15 cellular contexts compared by ENCODE assay signal in genomic region chr22:49930128-49930527, GRCh38. TPM values are rescaled to one million over a fixed set of nuclear protein-coding genes. Genes with fewer than 3 reads are reported as not detected.
A peak's percentile ranks its signal among the peaks of the same experiment; 100 is the strongest.
DNase-seq lines count a peak whose midpoint lies in the region; ATAC-seq and TF ChIP-seq lines count a peak whose summit lies in the region.
"Had no signal": no experiment of that assay in that cellular context is flagged by ENCODE, and none has a peak within 500 bp of the region (broad histone marks: within the 10 kb centered on the region; RNA-seq: fewer than 3 reads in every experiment).

No MANE protein-coding gene starts in this region.

- no peak overlapping the region for H3K27ac Mint-ChIP-seq in activated CD4-positive, alpha-beta T cell treated with anti-CD3 and anti-CD28 coated beads for 36 hours
- no peak overlapping the region for H3K27ac Mint-ChIP-seq in stimulated activated naive CD8-positive, alpha-beta T cell treated with anti-CD3 and anti-CD28 coated beads, Interleukin-15, amount 100 ng/mL, for 72 hours
- H3K27ac Mint-ChIP-seq: H9 had no signal

- no peak overlapping the region for H2AFZ ChIP-seq in OCI-LY1 (ENCODE audit: low read length)

- ATAC-seq in activated CD4-positive, alpha-beta T cell treated with anti-CD3 and anti-CD28 coated beads for 36 hours = no peak
- ATAC-seq in left lobe of liver (no peak), GM19324 (IDR thresholded peaks at IDR 0.05; ENCODE audit: low FRiP score, unreplicated experiment) (no peak), GM19463 (IDR thresholded peaks at IDR 0.05; ENCODE audit: unreplicated experiment) (no peak)
- no peak for ATAC-seq in stimulated activated naive CD8-positive, alpha-beta T cell treated with anti-CD3 and anti-CD28 coated beads, Interleukin-15, amount 100 ng/mL, for 72 hours

- H3K79me2 ChIP-seq in OCI-LY1 (ENCODE audit: insufficient read depth, low read length) = no peaks in the 10 kb centered on the region

- H3K9me2 ChIP-seq in OCI-LY1 (ENCODE audit: low read depth, low read length) = no peaks in the 10 kb centered on the region

- peaks cover 4% of the 10 kb centered on the region; the same call in 1 of the 2 replicates for H3K36me3 ChIP-seq in OCI-LY1 (ENCODE audit: insufficient read depth, low read length)
- H3K36me3 ChIP-seq: transverse colon had no signal

- no peak for TF ChIP-seq CTCF in OCI-LY1 (IDR thresholded peaks at IDR 0.05; ENCODE audit: low read length)

- H3K36me3 Mint-ChIP-seq in activated CD4-positive, alpha-beta T cell treated with anti-CD3 and anti-CD28 coated beads for 36 hours (ENCODE audit: low read depth) = peaks cover 9% of the 10 kb centered on the region

- H3K9ac ChIP-seq in OCI-LY1 (ENCODE audit: low read length) = no peak overlapping the region; the same call in 1 of the 2 replicates

- peaks cover 38% of the 10 kb centered on the region for H3K4me1 ChIP-seq in OCI-LY1 (ENCODE audit: insufficient read depth, low read length, severe bottlenecking)

- no peaks in the 10 kb centered on the region for H3K27me3 ChIP-seq in OCI-LY1 (ENCODE audit: insufficient read depth, low read length)

- no peaks in the 10 kb centered on the region for H3K9me3 Mint-ChIP-seq in activated CD4-positive, alpha-beta T cell treated with anti-CD3 and anti-CD28 coated beads for 36 hours (ENCODE audit: low read depth)
- no peaks in the 10 kb centered on the region for H3K9me3 Mint-ChIP-seq in stimulated activated naive CD8-positive, alpha-beta T cell treated with anti-CD3 and anti-CD28 coated beads, Interleukin-15, amount 100 ng/mL, for 72 hours
- H3K9me3 Mint-ChIP-seq: H9 had no signal

- intact Hi-C loops in activated CD4-positive, alpha-beta T cell treated with anti-CD3 and anti-CD28 coated beads for 36 hours (cut with DNase I, micrococcal nuclease) = loop anchor here in 1 of 2 experiments (5.0 to 10.0 kb wide), 2 partner anchors 87 to 265 kb away; no protein-coding TSS in a partner anchor

- H4K20me1 ChIP-seq in OCI-LY1 (ENCODE audit: insufficient read depth, low read length) = no peaks in the 10 kb centered on the region

- H3K4me1 Mint-ChIP-seq in activated CD4-positive, alpha-beta T cell treated with anti-CD3 and anti-CD28 coated beads for 36 hours = peaks cover 51% of the 10 kb centered on the region
- H3K4me1 Mint-ChIP-seq in stimulated activated naive CD8-positive, alpha-beta T cell treated with anti-CD3 and anti-CD28 coated beads, Interleukin-15, amount 100 ng/mL, for 72 hours = peaks cover 64% of the 10 kb centered on the region

- H3K4me3 Mint-ChIP-seq in activated CD4-positive, alpha-beta T cell treated with anti-CD3 and anti-CD28 coated beads for 36 hours = no peak overlapping the region
- H3K4me3 Mint-ChIP-seq in stimulated activated naive CD8-positive, alpha-beta T cell treated with anti-CD3 and anti-CD28 coated beads, Interleukin-15, amount 100 ng/mL, for 72 hours = peak overlapping the region; percentile 19 to 53

- peaks cover 9% of the 10 kb centered on the region for H3F3A ChIP-seq in OCI-LY1 (ENCODE audit: insufficient read depth, low read length)

- no peak overlapping the region for H3K4me3 ChIP-seq in OCI-LY1 (ENCODE audit: low read depth, low read length, poor library complexity, severe bottlenecking)
- H3K4me3 ChIP-seq: psoas muscle had no signal

- CTCF ChIA-PET in activated CD4-positive, alpha-beta T cell treated with anti-CD3 and anti-CD28 coated beads for 36 hours (lab: Charles Lee) = interaction anchor here (0.7 to 2.7 kb wide), 8 partner anchors 12 to 154 kb away, joined by 3 to 35 read pairs (median 4); no protein-coding TSS in a partner anchor

- H3K9me3 ChIP-seq in OCI-LY1 (ENCODE audit: low read length) = no peaks in the 10 kb centered on the region
- H3K9me3 ChIP-seq: esophagus squamous epithelium, heart left ventricle, psoas muscle, transverse colon had no signal

- peak overlapping the region; percentile 63 for H3K4me2 ChIP-seq in OCI-LY1 (ENCODE audit: low read length)

- peak; percentile 47 for DNase-seq in activated CD4-positive, alpha-beta T cell treated with anti-CD3 and anti-CD28 coated beads for 36 hours
- DNase-seq in activated CD4-positive, alpha-beta T cell treated with anti-CD3 and anti-CD28 coated beads, Interleukin-2, amount 50 U/mL, for 4 hours = no peak
- DNase-seq in left lobe of liver (ENCODE audit: low spot score) = peak; percentile 58
- DNase-seq in stimulated activated naive CD8-positive, alpha-beta T cell treated with anti-CD3 and anti-CD28 coated beads, Interleukin-15, amount 100 ng/mL, for 72 hours = no peak
- no peak for DNase-seq in activated CD4-positive, alpha-beta T cell treated with anti-CD3 and anti-CD28 coated beads for 48 hours
- DNase-seq: cortex of kidney, esophagus squamous epithelium, NCI-H510A treated with DMSO at 0.1 percent for 48 hours had no signal

- peak overlapping the region; percentile 27 for H3K27ac ChIP-seq in OCI-LY1 (ENCODE audit: low read depth, low read length, poor library complexity, severe bottlenecking)

- POLR2A ChIA-PET in activated CD4-positive, alpha-beta T cell treated with anti-CD3 and anti-CD28 coated beads for 36 hours (lab: Charles Lee) = interaction anchor here (0.5 to 1.1 kb wide), 2 partner anchors 47 to 100 kb away, joined by 3 to 4 read pairs; no protein-coding TSS in a partner anchor

- no peaks in the 10 kb centered on the region for H3K27me3 Mint-ChIP-seq in activated CD4-positive, alpha-beta T cell treated with anti-CD3 and anti-CD28 coated beads for 36 hours
- H3K27me3 Mint-ChIP-seq in stimulated activated naive CD8-positive, alpha-beta T cell treated with anti-CD3 and anti-CD28 coated beads, Interleukin-15, amount 100 ng/mL, for 72 hours = no peaks in the 10 kb centered on the region

RNA-seq across cellular contexts. Expression of gene CRELD2, which starts 11.7 kb away (rescaled TPM):
- 10 to 100 TPM; 15.2 to 16.4 TPM for total RNA-seq in activated CD4-positive, alpha-beta T cell treated with anti-CD3 and anti-CD28 coated beads for 36 hours
- 65.1 TPM for total RNA-seq in left lobe of liver

RNA-seq across cellular contexts. Expression of gene ALG12, which starts 11.9 kb away (rescaled TPM):
- 10 to 100 TPM; 13.6 to 13.7 TPM for total RNA-seq in activated CD4-positive, alpha-beta T cell treated with anti-CD3 and anti-CD28 coated beads for 36 hours
- total RNA-seq in left lobe of liver = 19.1 TPM

RNA-seq across cellular contexts. Expression of gene PIM3, which starts 30.4 kb away (rescaled TPM):
- 100 to 1,000 TPM; 127 to 165 TPM for total RNA-seq in activated CD4-positive, alpha-beta T cell treated with anti-CD3 and anti-CD28 coated beads for 36 hours
- 36.8 TPM for total RNA-seq in left lobe of liver

Comparison
In these comparisons a context has a peak if more than half of its experiments do, and no peak if none do; other contexts are left out.
1. DNase-seq: peak in activated CD4-positive, alpha-beta T cell treated with anti-CD3 and anti-CD28 coated beads for 36 hours (single experiment) and left lobe of liver (single experiment); none in activated CD4-positive, alpha-beta T cell treated with anti-CD3 and anti-CD28 coated beads, Interleukin-2, amount 50 U/mL, for 4 hours (0 of 2), stimulated activated naive CD8-positive, alpha-beta T cell treated with anti-CD3 and anti-CD28 coated beads, Interleukin-15, amount 100 ng/mL, for 72 hours (0 of 2) and activated CD4-positive, alpha-beta T cell treated with anti-CD3 and anti-CD28 coated beads for 48 hours (single experiment).